In genomic region chr1:152111515-152111968, GRCh38 we compare ENCODE assay signal across 9 cellular contexts. TPM values are rescaled to one million over a fixed set of nuclear protein-coding genes. Genes with fewer than 3 reads are reported as not detected.
A peak's percentile ranks its signal among the peaks of the same experiment; 100 is the strongest.
DNase-seq lines count a peak whose midpoint lies in the region; FAIRE-seq and TF ChIP-seq lines count a peak whose summit lies in the region.
"Had no signal": no experiment of that assay in that cellular context is flagged by ENCODE, and none has a peak within 500 bp of the region (broad histone marks: within the 10 kb centered on the region; RNA-seq: fewer than 3 reads in every experiment).

No MANE protein-coding gene starts in this region.

- peak overlapping the region; percentile 32 for H3K4me2 ChIP-seq in endothelial cell of umbilical vein (ENCODE audit: insufficient read depth, low read length)

- intact Hi-C loops in endothelial cell of umbilical vein (cut with micrococcal nuclease) = no loop called here

- peaks cover 24% of the 10 kb centered on the region for H3K4me1 ChIP-seq in SJSA1 (replicated peaks)
- H3K4me1 ChIP-seq in endothelial cell of umbilical vein (ENCODE audit: control insufficient read depth, extremely low read depth, insufficient read depth, low read length) = peaks cover 33% of the 10 kb centered on the region

- H3K9me3 ChIP-seq in SJSA1 (replicated peaks) = peaks cover 13% of the 10 kb centered on the region; the same call in 1 of the 2 replicates
- H3K9me3 ChIP-seq in endothelial cell of umbilical vein (replicated peaks; ENCODE audit: control insufficient read depth, insufficient read depth, low read length) = no peaks in the 10 kb centered on the region

- no peaks in the 10 kb centered on the region for H3K36me3 ChIP-seq in SJSA1
- H3K36me3 ChIP-seq in endothelial cell of umbilical vein (ENCODE audit: control insufficient read depth in 2 of 2, extremely low read depth in 1 of 2, insufficient read depth in 2 of 2, low read length in 2 of 2) = no peaks in the 10 kb centered on the region

- H3K9me1 ChIP-seq in endothelial cell of umbilical vein (replicated peaks; ENCODE audit: control insufficient read depth, extremely low read depth, insufficient read depth, low read length) = no peaks in the 10 kb centered on the region

- H3K4me3 ChIP-seq in SJSA1 (peak overlapping the region; percentile 34), endothelial cell of umbilical vein (replicated peaks in 1 of 3; ENCODE audit: insufficient read depth in 1 of 3, low read depth in 1 of 3, low read length in 3 of 3) (peak overlapping the region in 1 of 3 experiments; percentile 33)

- TF ChIP-seq POLR2A in endothelial cell of umbilical vein (IDR thresholded peaks at IDR 0.05; ENCODE audit: low read depth, low read length) = no peak

- H3K79me2 ChIP-seq in endothelial cell of umbilical vein (ENCODE audit: control insufficient read depth, insufficient read depth, low read length) = no peaks in the 10 kb centered on the region

- no peaks in the 10 kb centered on the region for H4K20me1 ChIP-seq in endothelial cell of umbilical vein (replicated peaks; ENCODE audit: control insufficient read depth, extremely low read depth, insufficient read depth, low read length)

- no peak overlapping the region for H3K9ac ChIP-seq in endothelial cell of umbilical vein (replicated peaks; ENCODE audit: extremely low read depth, insufficient read depth, low read length)

- no peak for TF ChIP-seq CTCF in endothelial cell of umbilical vein (IDR thresholded peaks at IDR 0.05; ENCODE audit: extremely low read depth in 1 of 2, insufficient read depth in 1 of 2, low read depth in 1 of 2, low read length in 2 of 2)

- no peak for FAIRE-seq in endothelial cell of umbilical vein (lab: Jason Lieb, UNC)
- FAIRE-seq: GM18507 had no signal

- CTCF ChIA-PET in endothelial cell of umbilical vein (lab: Charles Lee) = interaction anchor here (1.2 to 4.6 kb wide), 5 partner anchors 58 to 347 kb away, joined by 3 to 28 read pairs (median 6); no protein-coding TSS in a partner anchor

- BruUV-seq in endothelial cell of umbilical vein (replicated peaks; lab: Mats Ljungman, UMichigan) = no TSS peak

- DNase-seq in stimulated activated naive CD4-positive, alpha-beta T cell treated with Interleukin-2 at 50 U/mL for 16 hours (lab: John Stamatoyannopoulos, UW) = peak; percentile 8
- no peak for DNase-seq in stimulated activated naive CD4-positive, alpha-beta T cell (lab: John Stamatoyannopoulos, UW)
- peak; percentile 44 to 63 for DNase-seq in SJSA1 (ENCODE audit: low read depth in 1 of 2, low spot score in 2 of 2)
- DNase-seq in endothelial cell of umbilical vein (ENCODE audit: low read depth, low spot score) = peak; percentile 50
- DNase-seq in occipital lobe (lab: John Stamatoyannopoulos, UW) = peak; percentile 37
- DNase-seq in NK-92 treated with Interleukin-12 subunit alpha and Interleukin-12 subunit beta, amount 100 ng/mL, for 24 hours (lab: John Stamatoyannopoulos, UW) = no peak
- DNase-seq in iPS-NIHi7 (ENCODE audit: extremely low spot score) = no peak
- DNase-seq in medulla oblongata (ENCODE audit: extremely low spot score) = no peak

- H3K27ac ChIP-seq in SJSA1 = no peak overlapping the region
- H3K27ac ChIP-seq in endothelial cell of umbilical vein (ENCODE audit: insufficient read depth, low read depth, low read length) = no peak overlapping the region

- dilution Hi-C loops in endothelial cell of umbilical vein (cut with MboI; ENCODE audit: extremely low pct_ligation_motif_present, low sequenced_read_pairs) = no loop called here

- H3K27me3 ChIP-seq in SJSA1 (replicated peaks) = peaks cover 81% of the 10 kb centered on the region
- peaks cover 71 to 93% of the 10 kb centered on the region in 2 experiments for H3K27me3 ChIP-seq in endothelial cell of umbilical vein (ENCODE audit: control insufficient read depth in 2 of 2, insufficient read depth in 2 of 2, low read length in 2 of 2)

- H2AFZ ChIP-seq in endothelial cell of umbilical vein (ENCODE audit: low read depth, low read length) = peak overlapping the region; percentile 54

- POLR2A ChIA-PET in endothelial cell of umbilical vein (lab: Charles Lee) = no interaction called here

TF ChIP-seq in endothelial cell of umbilical vein, 7 proteins besides CTCF, POLR2A, EP300 and RAD21:
- peak; percentile 15 for TF ChIP-seq EZH2 (IDR thresholded peaks at IDR 0.05; ENCODE audit: borderline replicate concordance, low read depth, low read length, severe bottlenecking)
- no peak for TF ChIP-seq JUN (IDR thresholded peaks at IDR 0.05; ENCODE audit: borderline replicate concordance, insufficient read depth, insufficient read length, low read depth)
- TF ChIP-seq MAX (IDR thresholded peaks at IDR 0.05; ENCODE audit: insufficient read depth, insufficient read length) = no peak
- no peak for TF ChIP-seq GATA2 (IDR thresholded peaks at IDR 0.05; ENCODE audit: insufficient read depth, insufficient read length, low read depth, low read length)
- TF ChIP-seq POLR2AphosphoS5 (IDR thresholded peaks at IDR 0.05; ENCODE audit: insufficient read depth, low read depth, low read length) = no peak
- TF ChIP-seq FOS (IDR thresholded peaks at IDR 0.05; ENCODE audit: borderline replicate concordance, insufficient read depth, low read length) = no peak
- no peak for TF ChIP-seq MYC (IDR thresholded peaks at IDR 0.05; ENCODE audit: low read depth, low read length)

RNA-seq across cellular contexts. Expression of gene TCHH, which starts 3.7 kb away (rescaled TPM):
- 0.05 TPM in 1 of 2 replicates, not detected in the other for total RNA-seq in SJSA1 (2014; rRNA removed; shearing (Covaris generic))
- not detected in 2 replicates for total RNA-seq in endothelial cell of umbilical vein
- not detected in 2 replicates for polyA plus RNA-seq in endothelial cell of umbilical vein
- polyA plus RNA-seq in endothelial cell of umbilical vein (2011; cell fraction: cytosol; rRNA removed) = not detected in 2 replicates
- polyA plus RNA-seq in endothelial cell of umbilical vein (2011; cell fraction: nucleus; rRNA removed) = 0.03 and 0.04 TPM in 2 replicates
- not detected in 2 replicates for polyA plus RNA-seq in endothelial cell of umbilical vein (2012)
- not detected in 2 replicates for polyA minus RNA-seq in endothelial cell of umbilical vein
- polyA minus RNA-seq in endothelial cell of umbilical vein (2011; cell fraction: cytosol; rRNA and poly(A)+ RNA removed) = not detected
- not detected in 2 replicates for polyA minus RNA-seq in endothelial cell of umbilical vein (2011; cell fraction: nucleus; rRNA and poly(A)+ RNA removed)
- not detected for total RNA-seq in occipital lobe

RNA-seq across cellular contexts. Expression of gene TCHHL1, which starts 22.7 kb away (rescaled TPM):
- not detected in 2 replicates for total RNA-seq in SJSA1 (2014; rRNA removed; shearing (Covaris generic))
- total RNA-seq in endothelial cell of umbilical vein = not detected in 2 replicates
- not detected in 2 replicates for polyA plus RNA-seq in endothelial cell of umbilical vein
- polyA plus RNA-seq in endothelial cell of umbilical vein (2011; cell fraction: cytosol; rRNA removed) = not detected in 2 replicates
- polyA plus RNA-seq in endothelial cell of umbilical vein (2011; cell fraction: nucleus; rRNA removed) = not detected in 2 replicates
- not detected in 2 replicates for polyA plus RNA-seq in endothelial cell of umbilical vein (2012)
- polyA minus RNA-seq in endothelial cell of umbilical vein = not detected in 2 replicates
- not detected for polyA minus RNA-seq in endothelial cell of umbilical vein (2011; cell fraction: cytosol; rRNA and poly(A)+ RNA removed)
- polyA minus RNA-seq in endothelial cell of umbilical vein (2011; cell fraction: nucleus; rRNA and poly(A)+ RNA removed) = not detected in 2 replicates
- not detected for total RNA-seq in occipital lobe

RNA-seq across cellular contexts. Expression of gene RPTN, which starts 47.5 kb away (rescaled TPM):
- total RNA-seq in SJSA1 (2014; rRNA removed; shearing (Covaris generic)) = not detected in 2 replicates
- not detected in 2 replicates for total RNA-seq in endothelial cell of umbilical vein
- not detected in 2 replicates for polyA plus RNA-seq in endothelial cell of umbilical vein
- not detected in 2 replicates for polyA plus RNA-seq in endothelial cell of umbilical vein (2011; cell fraction: cytosol; rRNA removed)
- polyA plus RNA-seq in endothelial cell of umbilical vein (2011; cell fraction: nucleus; rRNA removed) = not detected in 2 replicates
- not detected in 2 replicates for polyA plus RNA-seq in endothelial cell of umbilical vein (2012)
- not detected in 2 replicates for polyA minus RNA-seq in endothelial cell of umbilical vein
- polyA minus RNA-seq in endothelial cell of umbilical vein (2011; cell fraction: cytosol; rRNA and poly(A)+ RNA removed) = not detected
- not detected in 2 replicates for polyA minus RNA-seq in endothelial cell of umbilical vein (2011; cell fraction: nucleus; rRNA and poly(A)+ RNA removed)
- not detected for total RNA-seq in occipital lobe

Comparison
In these comparisons a context has a peak if more than half of its experiments do, and no peak if none do; other contexts are left out.
1. DNase-seq: peak in stimulated activated naive CD4-positive, alpha-beta T cell treated with Interleukin-2 at 50 U/mL for 16 hours (single experiment), SJSA1 (2 of 2), endothelial cell of umbilical vein (single experiment) and occipital lobe (single experiment); none in stimulated activated naive CD4-positive, alpha-beta T cell (0 of 6), NK-92 treated with Interleukin-12 subunit alpha and Interleukin-12 subunit beta, amount 100 ng/mL, for 24 hours (single experiment), iPS-NIHi7 (single experiment) and medulla oblongata (single experiment).